ENCODE assay signal across 8 cellular contexts in the genomic region with DNA sequence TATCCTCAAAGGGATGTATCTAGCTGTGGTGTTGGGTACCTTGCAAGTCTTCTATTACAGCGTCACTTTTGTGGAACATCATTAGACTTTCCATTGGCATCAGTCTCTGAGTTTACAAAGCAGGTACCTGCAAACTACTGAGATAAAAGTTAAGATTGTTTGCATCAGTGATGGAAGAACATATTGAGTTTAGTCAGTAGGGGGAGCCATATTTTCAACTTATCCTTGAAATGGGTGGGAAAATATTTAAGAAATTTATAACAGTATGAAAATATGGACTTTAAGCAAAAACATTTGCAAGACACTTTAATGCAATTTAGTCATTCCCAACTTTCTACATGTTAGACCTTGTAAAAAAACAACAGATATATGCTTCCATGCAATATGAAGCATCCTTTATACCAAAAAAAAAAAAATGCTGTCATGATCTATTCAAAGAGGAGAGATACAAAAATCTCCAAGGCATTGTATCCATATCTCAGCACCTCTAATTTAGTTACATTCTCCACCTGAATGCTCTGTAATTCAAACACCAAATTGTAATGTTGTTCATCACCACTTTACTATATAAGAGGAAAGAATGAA.
DNase-seq lines count a peak whose midpoint lies in the region; ATAC-seq and TF ChIP-seq lines count a peak whose summit lies in the region.
"Had no signal": no experiment of that assay in that cellular context is flagged by ENCODE, and none has a peak within 500 bp of the region (broad histone marks: within the 10 kb centered on the region; RNA-seq: fewer than 3 reads in every experiment).

No MANE protein-coding gene starts in this region.

- H3K4me3 Mint-ChIP-seq in chondrocyte (ENCODE audit: unreplicated experiment), result no peak overlapping the region
- no peak overlapping the region for H3K4me3 Mint-ChIP-seq in osteocyte (ENCODE audit: unreplicated experiment)
- H3K4me3 Mint-ChIP-seq: activated naive CD4-positive, alpha-beta T cell treated with anti-CD3 and anti-CD28 coated beads, Interleukin-2, amount 50 U/mL, for 24 hours had no signal

- peaks cover 7% of the 10 kb centered on the region for H3K4me1 Mint-ChIP-seq in chondrocyte (ENCODE audit: low read depth)
- H3K4me1 Mint-ChIP-seq in osteocyte (ENCODE audit: unreplicated experiment), result peaks cover 4% of the 10 kb centered on the region
- H3K4me1 Mint-ChIP-seq: activated naive CD4-positive, alpha-beta T cell treated with anti-CD3 and anti-CD28 coated beads, Interleukin-2, amount 50 U/mL, for 24 hours had no signal

- H3K27ac Mint-ChIP-seq in chondrocyte (ENCODE audit: unreplicated experiment) (no peak overlapping the region), osteocyte (ENCODE audit: unreplicated experiment) (no peak overlapping the region)
- H3K27ac Mint-ChIP-seq: activated naive CD4-positive, alpha-beta T cell treated with anti-CD3 and anti-CD28 coated beads, Interleukin-2, amount 50 U/mL, for 24 hours had no signal

- H3K27me3 Mint-ChIP-seq in chondrocyte (ENCODE audit: low read depth) (peaks cover 9% of the 10 kb centered on the region), osteocyte (ENCODE audit: unreplicated experiment) (peaks cover 11% of the 10 kb centered on the region)
- H3K27me3 Mint-ChIP-seq: activated naive CD4-positive, alpha-beta T cell treated with anti-CD3 and anti-CD28 coated beads, Interleukin-2, amount 50 U/mL, for 24 hours had no signal

- H3K36me3 Mint-ChIP-seq in chondrocyte (ENCODE audit: low read depth) (peaks cover 7% of the 10 kb centered on the region), osteocyte (ENCODE audit: unreplicated experiment) (no peaks in the 10 kb centered on the region)
- H3K36me3 Mint-ChIP-seq: activated naive CD4-positive, alpha-beta T cell treated with anti-CD3 and anti-CD28 coated beads, Interleukin-2, amount 50 U/mL, for 24 hours had no signal

- ATAC-seq in HG03025 (IDR thresholded peaks at IDR 0.05; ENCODE audit: low FRiP score, unreplicated experiment), result no peak
- ATAC-seq in HG02642 (IDR thresholded peaks at IDR 0.05; ENCODE audit: poor library complexity, unreplicated experiment), result no peak

- H3K9me3 Mint-ChIP-seq in chondrocyte (ENCODE audit: low read depth) (peaks cover 10% of the 10 kb centered on the region), osteocyte (ENCODE audit: unreplicated experiment) (peaks cover 14% of the 10 kb centered on the region)

- peak; percentile 18 for DNase-seq in LHCN-M2 (ENCODE audit: low read depth)
- no peak for DNase-seq in chondrocyte (ENCODE audit: low spot score)
- no peak for DNase-seq in osteocyte (ENCODE audit: extremely low spot score, unreplicated experiment)
- DNase-seq in SKM-1 (lab: John Stamatoyannopoulos, UW; ENCODE audit: unreplicated experiment), result no peak

- TF ChIP-seq CTCF in GM12872 (IDR thresholded peaks at IDR 0.05; ENCODE audit: insufficient read depth, low read depth, low read length) (peak; percentile 34; the same call in 1 of the 3 replicates), chondrocyte (IDR thresholded peaks at IDR 0.05) (peak; percentile 81), osteocyte (IDR thresholded peaks at IDR 0.05) (peak; percentile 54)
